ENCODE assay signal across 8 cellular contexts in genomic region chr2:218216674-218217365, GRCh38. TPM values are rescaled to one million over a fixed set of nuclear protein-coding genes. Genes with fewer than 3 reads are reported as not detected.
A peak's percentile ranks its signal among the peaks of the same experiment; 100 is the strongest.
DNase-seq lines count a peak whose midpoint lies in the region; ATAC-seq and TF ChIP-seq lines count a peak whose summit lies in the region.

Gene ARPC2, plus strand, starts transcription at chr2:218217189. Its CDS starts 282 bp downstream, at chr2:218217471.

- peaks cover 31% of the 10 kb centered on the region for H3K4me1 Mint-ChIP-seq in GM23338
- peaks cover 22% of the 10 kb centered on the region for H3K4me1 Mint-ChIP-seq in activated T-helper 17 cell treated with anti-CD3 and anti-CD28 coated beads, Interleukin-2, amount 50 U/mL, for 72 hours
- H3K4me1 Mint-ChIP-seq in naive B cell, result peaks cover 38 to 46% (median 41%) of the 10 kb centered on the region in 3 donors
- peaks cover 33% of the 10 kb centered on the region for H3K4me1 Mint-ChIP-seq in stimulated activated effector memory CD8-positive, alpha-beta T cell treated with anti-CD3 and anti-CD28 coated beads, Interleukin-12 subunit alpha, Interleukin-12 subunit beta, amount 100 ng/mL, for 72 hours

- H3K9me3 ChIP-seq in DOHH2 (ENCODE audit: control insufficient read depth, insufficient read depth, low read length) (no peaks in the 10 kb centered on the region), fibroblast of lung (ENCODE audit: control insufficient read depth, insufficient read depth, low read depth, low read length) (no peaks in the 10 kb centered on the region)

- peak within 1 kb of the TSS; percentile 100 for H2AFZ ChIP-seq in GM23338
- H2AFZ ChIP-seq in fibroblast of lung (ENCODE audit: low read length), result peak within 1 kb of the TSS; percentile 97

- H3K4me3 ChIP-seq in DOHH2 (ENCODE audit: low read length), result peak within 1 kb of the TSS; percentile 89
- peak within 1 kb of the TSS; percentile 99 for H3K4me3 ChIP-seq in GM23338
- H3K4me3 ChIP-seq in fibroblast of lung (replicated peaks in 1 of 4; ENCODE audit: control extremely low read depth in 1 of 4, insufficient read depth in 1 of 4, low read depth in 3 of 4, low read length in 4 of 4), result peak within 1 kb of the TSS; percentile 77 to 95 (median 84)

- H3K27me3 Mint-ChIP-seq in GM23338 (ENCODE audit: insufficient read depth, low read depth, poor library complexity) (peaks cover 13% of the 10 kb centered on the region), naive B cell (no peaks in the 10 kb centered on the region)
- no peaks in the 10 kb centered on the region for H3K27me3 Mint-ChIP-seq in activated T-helper 17 cell treated with anti-CD3 and anti-CD28 coated beads, Interleukin-2, amount 50 U/mL, for 72 hours

- H3K9me3 Mint-ChIP-seq in GM23338 (no peaks in the 10 kb centered on the region), naive B cell (no peaks in the 10 kb centered on the region)
- H3K9me3 Mint-ChIP-seq in activated T-helper 17 cell treated with anti-CD3 and anti-CD28 coated beads, Interleukin-2, amount 50 U/mL, for 72 hours, result no peaks in the 10 kb centered on the region
- H3K9me3 Mint-ChIP-seq in stimulated activated effector memory CD8-positive, alpha-beta T cell treated with anti-CD3 and anti-CD28 coated beads, Interleukin-12 subunit alpha, Interleukin-12 subunit beta, amount 100 ng/mL, for 72 hours, result no peaks in the 10 kb centered on the region

- H3K36me3 Mint-ChIP-seq in GM23338 (ENCODE audit: low read depth), result peaks cover 26% of the 10 kb centered on the region
- peaks cover 53% of the 10 kb centered on the region for H3K36me3 Mint-ChIP-seq in activated T-helper 17 cell treated with anti-CD3 and anti-CD28 coated beads, Interleukin-2, amount 50 U/mL, for 72 hours (ENCODE audit: low read depth)
- peaks cover 0 to 3% of the 10 kb centered on the region in 2 donors for H3K36me3 Mint-ChIP-seq in naive B cell
- peaks cover 60% of the 10 kb centered on the region for H3K36me3 Mint-ChIP-seq in stimulated activated effector memory CD8-positive, alpha-beta T cell treated with anti-CD3 and anti-CD28 coated beads, Interleukin-12 subunit alpha, Interleukin-12 subunit beta, amount 100 ng/mL, for 72 hours

- H4K20me1 ChIP-seq in DOHH2 (ENCODE audit: control insufficient read depth, insufficient read depth, low read depth, low read length) (peaks cover 22% of the 10 kb centered on the region), GM23338 (replicated peaks; ENCODE audit: insufficient read depth) (peaks cover 33% of the 10 kb centered on the region), fibroblast of lung (ENCODE audit: control insufficient read depth, extremely low read depth, insufficient read depth, low read length) (peaks cover 4% of the 10 kb centered on the region)

- H3K4me1 ChIP-seq in DOHH2 (ENCODE audit: control insufficient read depth, low read length) (peaks cover 43% of the 10 kb centered on the region), GM23338 (ENCODE audit: insufficient read depth) (peaks cover 33% of the 10 kb centered on the region), fibroblast of lung (ENCODE audit: control insufficient read depth, extremely low read depth, insufficient read depth, low read length) (peaks cover 5% of the 10 kb centered on the region)

- H3K27ac Mint-ChIP-seq in GM23338 (peak within 1 kb of the TSS; percentile 93), naive B cell (peak within 1 kb of the TSS; percentile 97 to 100 (median 99))
- H3K27ac Mint-ChIP-seq in activated T-helper 17 cell treated with anti-CD3 and anti-CD28 coated beads, Interleukin-2, amount 50 U/mL, for 72 hours, result peak within 1 kb of the TSS; percentile 93
- H3K27ac Mint-ChIP-seq in stimulated activated effector memory CD8-positive, alpha-beta T cell treated with anti-CD3 and anti-CD28 coated beads, Interleukin-12 subunit alpha, Interleukin-12 subunit beta, amount 100 ng/mL, for 72 hours, result peak within 1 kb of the TSS; percentile 96

- H3K4me2 ChIP-seq in DOHH2 (ENCODE audit: low read length) (peak within 1 kb of the TSS; percentile 92), GM23338 (peak within 1 kb of the TSS; percentile 92), fibroblast of lung (ENCODE audit: extremely low read depth, insufficient read depth, low read length) (peak within 1 kb of the TSS; percentile 97)

- CTCF ChIA-PET in RWPE1 (lab: Yijun Ruan, JAX), result no interaction called here

- H3F3A ChIP-seq in DOHH2 (ENCODE audit: control insufficient read depth, insufficient read depth) (peaks cover 16% of the 10 kb centered on the region), GM23338 (replicated peaks; ENCODE audit: low read depth) (peaks cover 3% of the 10 kb centered on the region; the same call in 1 of the 2 replicates)

- no peaks in the 10 kb centered on the region for H3K27me3 ChIP-seq in DOHH2 (ENCODE audit: control insufficient read depth, low read length)
- no peaks in the 10 kb centered on the region for H3K27me3 ChIP-seq in GM23338 (ENCODE audit: insufficient read depth)
- H3K27me3 ChIP-seq in fibroblast of lung (ENCODE audit: control insufficient read depth, insufficient read depth, low read length), result no peaks in the 10 kb centered on the region

- H3K79me2 ChIP-seq in DOHH2 (ENCODE audit: control insufficient read depth, low read length), result peaks cover 50% of the 10 kb centered on the region
- peaks cover 46% of the 10 kb centered on the region for H3K79me2 ChIP-seq in GM23338 (replicated peaks; ENCODE audit: insufficient read depth)
- peaks cover 47% of the 10 kb centered on the region for H3K79me2 ChIP-seq in fibroblast of lung (ENCODE audit: control insufficient read depth, insufficient read depth, low read length)

- peak; percentile 90 for DNase-seq in GM23338 (ENCODE audit: low spot score)
- DNase-seq in LHCN-M2 (ENCODE audit: low read depth), result peak; percentile 91
- DNase-seq in RWPE1 (ENCODE audit: low spot score), result peak; percentile 93
- DNase-seq in fibroblast of lung (ENCODE audit: low read depth in 2 of 2), result peak; percentile 91 to 95
- DNase-seq in naive B cell, result peak; percentile 98
- DNase-seq in stimulated activated effector memory CD8-positive, alpha-beta T cell treated with anti-CD3 and anti-CD28 coated beads, Interleukin-12 subunit alpha, Interleukin-12 subunit beta, amount 100 ng/mL, for 72 hours (ENCODE audit: low spot score in 2 of 2), result peak; percentile 93 to 98

- ATAC-seq in GM23338, result peak; percentile 91
- ATAC-seq in activated T-helper 17 cell treated with anti-CD3 and anti-CD28 coated beads, Interleukin-2, amount 50 U/mL, for 72 hours (replicated peaks), result peak; percentile 74
- peak; percentile 71 to 74 for ATAC-seq in naive B cell (ENCODE audit: low read depth in 2 of 2)
- peak; percentile 86 for ATAC-seq in stimulated activated effector memory CD8-positive, alpha-beta T cell treated with anti-CD3 and anti-CD28 coated beads, Interleukin-12 subunit alpha, Interleukin-12 subunit beta, amount 100 ng/mL, for 72 hours

- TF ChIP-seq CTCF in DOHH2 (IDR thresholded peaks at IDR 0.05; ENCODE audit: low read depth, low read length, poor library complexity, severe bottlenecking), result no peak
- no peak for TF ChIP-seq CTCF in GM23338 (conservative IDR thresholded peaks at IDR 0.05; ENCODE audit: low read depth in 2 of 2)
- no peak for TF ChIP-seq CTCF in RWPE1 (conservative IDR thresholded peaks at IDR 0.05; ENCODE audit: low read depth)
- TF ChIP-seq CTCF in fibroblast of lung (conservative IDR thresholded peaks at IDR 0.05 in 1 of 2, IDR thresholded peaks at IDR 0.05 in 1 of 2; ENCODE audit: low read depth in 1 of 2, low read length in 2 of 2), result no peak

- peak within 1 kb of the TSS; percentile 89 for H3K9ac ChIP-seq in fibroblast of lung (ENCODE audit: insufficient read depth, low read length)

- POLR2A ChIA-PET in RWPE1 (lab: Yijun Ruan, JAX; ENCODE audit: low non-redundant PET), result interaction anchor here (0.7 to 1.1 kb wide), 3 partner anchors 10 to 134 kb away, joined by 3 to 4 read pairs (median 3); partner anchors contain the start of genes AAMP and PNKD

- H3K9me2 ChIP-seq in DOHH2 (replicated peaks; ENCODE audit: control insufficient read depth, low read length) (no peaks in the 10 kb centered on the region), GM23338 (ENCODE audit: insufficient read depth) (no peaks in the 10 kb centered on the region)

- peaks cover 41% of the 10 kb centered on the region for H3K36me3 ChIP-seq in DOHH2 (ENCODE audit: control insufficient read depth, low read length)
- 0 out of 2 replicates have a peak, but pooled peaks cover 11% of the 10 kb centered on the region for H3K36me3 ChIP-seq in GM23338 (ENCODE audit: insufficient read depth)
- H3K36me3 ChIP-seq in fibroblast of lung (ENCODE audit: control insufficient read depth, insufficient read depth, low read length), result peaks cover 3% of the 10 kb centered on the region

- peak within 1 kb of the TSS; percentile 98 for H3K27ac ChIP-seq in DOHH2 (ENCODE audit: low read depth, low read length)
- peak within 1 kb of the TSS; percentile 86 for H3K27ac ChIP-seq in GM23338 (ENCODE audit: low read depth)
- H3K27ac ChIP-seq in RWPE1, result peak within 1 kb of the TSS; percentile 90
- peak within 1 kb of the TSS; percentile 95 for H3K27ac ChIP-seq in fibroblast of lung (ENCODE audit: insufficient read depth, low read length)

- H3K4me3 Mint-ChIP-seq in GM23338, result peak within 1 kb of the TSS; percentile 89
- peak within 1 kb of the TSS; percentile 91 for H3K4me3 Mint-ChIP-seq in activated T-helper 17 cell treated with anti-CD3 and anti-CD28 coated beads, Interleukin-2, amount 50 U/mL, for 72 hours
- H3K4me3 Mint-ChIP-seq in naive B cell, result peak within 1 kb of the TSS; percentile 85 to 98 (median 96)
- peak within 1 kb of the TSS; percentile 91 for H3K4me3 Mint-ChIP-seq in stimulated activated effector memory CD8-positive, alpha-beta T cell treated with anti-CD3 and anti-CD28 coated beads, Interleukin-12 subunit alpha, Interleukin-12 subunit beta, amount 100 ng/mL, for 72 hours

TF ChIP-seq in GM23338, 12 proteins besides CTCF, POLR2A, EP300 and RAD21 (continues in another document):
- peak; percentile 81 for TF ChIP-seq ETS1 (IDR thresholded peaks at IDR 0.05)

RNA-seq across cellular contexts. Expression of gene ARPC2, which starts in this region (rescaled TPM):
- total RNA-seq in GM23338 (2014; rRNA removed; shearing (Covaris generic)), result 195 and 217 TPM in 2 replicates
- polyA plus RNA-seq in GM23338 (2016; fragmentation: Nextera tagmentation; extraction: Ambion mirVana), result 242 and 271 TPM in 2 replicates
- 499 and 526 TPM in 2 replicates for total RNA-seq in LHCN-M2 (2014; rRNA removed)
- polyA plus RNA-seq in LHCN-M2 (2012), result 486 TPM
- 100 to 1,000 TPM; 679 to 681 TPM for total RNA-seq in activated T-helper 17 cell treated with anti-CD3 and anti-CD28 coated beads, Interleukin-2, amount 50 U/mL, for 72 hours
- 130 and 199 TPM in 2 replicates for total RNA-seq in fibroblast of lung
- polyA plus RNA-seq in fibroblast of lung, result 778 and 893 TPM in 2 replicates
- 427 and 476 TPM in 2 replicates for polyA plus RNA-seq in fibroblast of lung (2012)
- 162 and 180 TPM in 2 replicates for polyA minus RNA-seq in fibroblast of lung (ENCODE audit: low replicate concordance)
- 1,000 to 10,000 TPM in 1 of 6 donors, 100 to 1,000 TPM in 5; 672 to 1,268 (median 835) TPM for polyA plus RNA-seq in naive B cell (ENCODE audit: low read depth in 6 of 6)

Comparison
In these comparisons a context has a peak if more than half of its experiments do, and no peak if none do; other contexts are left out.
1. Peak in every context shown above with its lines: DNase-seq, ATAC-seq, H3K4me3 ChIP-seq and H3K27ac ChIP-seq.